ENCODE assay signal across 20 cellular contexts in genomic region chr16:86068722-86069121, GRCh38.
"Had no signal": no experiment of that assay in that cellular context is flagged by ENCODE, and none has a peak within 500 bp of the region (broad histone marks: within the 10 kb centered on the region; RNA-seq: fewer than 3 reads in every experiment).

No MANE protein-coding gene starts in this region.

- H3K36me3 ChIP-seq: esophagus muscularis mucosa, gastroesophageal sphincter, heart left ventricle, left lung, lower lobe of right lung had no signal

- H3K4me3 ChIP-seq: coronary artery, dorsolateral prefrontal cortex, esophagus muscularis mucosa, gastroesophageal sphincter, heart left ventricle, hepatocyte, left lung, lower lobe of right lung, mucosa of descending colon had no signal

- FAIRE-seq: endothelial cell of umbilical vein had no signal

- H3K4me2 ChIP-seq: hepatocyte had no signal

- H3K79me2 ChIP-seq: hepatocyte had no signal

- ATAC-seq: foreskin keratinocyte, gastroesophageal sphincter, heart left ventricle, left cardiac atrium, left lung, left ventricle myocardium superior, lower lobe of right lung, mucosa of descending colon had no signal

- H3K27ac ChIP-seq: coronary artery, dorsolateral prefrontal cortex, esophagus muscularis mucosa, foreskin keratinocyte, gastroesophageal sphincter, heart left ventricle, hepatocyte, left lung, lower lobe of right lung had no signal

- H3K4me1 ChIP-seq: foreskin keratinocyte, heart left ventricle had no signal

- DNase-seq: dermis blood vessel endothelial cell; dorsolateral prefrontal cortex; effector CD4-positive, alpha-beta T cell; effector memory CD4-positive, alpha-beta T cell; foreskin keratinocyte; heart left ventricle; hypothalamus; immature natural killer cell; islet precursor cell; left cardiac atrium; left lung; left ventricle myocardium superior; mesenchymal stem cell; mucosa of descending colon had no signal

- H2AFZ ChIP-seq: hepatocyte had no signal

- H3K9me3 ChIP-seq: esophagus muscularis mucosa, gastroesophageal sphincter, heart left ventricle, left lung, lower lobe of right lung, mucosa of descending colon had no signal

- H3K27me3 ChIP-seq: esophagus muscularis mucosa, foreskin keratinocyte, gastroesophageal sphincter, hepatocyte had no signal
